ENCODE assay signal across 9 cellular contexts in the genomic region with DNA sequence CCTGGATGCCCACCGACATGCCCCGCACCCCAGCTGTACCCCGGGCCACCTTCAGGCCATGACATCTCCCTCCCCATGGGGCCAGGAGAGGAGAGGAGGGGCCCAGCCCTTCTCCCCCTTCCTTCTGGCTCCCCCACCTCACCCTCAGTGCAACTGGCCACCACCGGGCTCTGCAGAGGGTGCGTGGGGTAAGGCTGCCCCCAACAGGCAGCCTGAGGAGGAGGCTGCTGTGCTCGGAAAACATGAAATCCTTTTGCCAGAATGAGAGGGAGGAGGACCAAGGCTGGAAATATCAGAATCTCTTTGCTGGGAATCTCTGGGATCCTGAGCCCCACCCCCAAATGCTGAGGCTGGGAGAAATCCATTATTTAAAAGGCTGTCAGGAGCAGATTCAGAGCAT.
DNase-seq lines count a peak whose midpoint lies in the region; ATAC-seq, FAIRE-seq and TF ChIP-seq lines count a peak whose summit lies in the region.
"Had no signal": no experiment of that assay in that cellular context is flagged by ENCODE, and none has a peak within 500 bp of the region (broad histone marks: within the 10 kb centered on the region; RNA-seq: fewer than 3 reads in every experiment).

No MANE protein-coding gene starts in this region.

- FAIRE-seq in small intestine (lab: Jason Lieb, UNC), result no peak

- in situ Hi-C loops in ACHN (cut with HindIII; ENCODE audit: low pct_ligation_motif_present, low pct_unique_long_range_greater_than_20kb, low sequenced_read_pairs), result no loop called here
- in situ Hi-C loops in G401 (cut with HindIII; ENCODE audit: low sequenced_read_pairs), result no loop called here

- no peaks in the 10 kb centered on the region for H3K36me3 ChIP-seq in small intestine (ENCODE audit: control insufficient read depth in 2 of 2, insufficient read depth in 2 of 2, low read length in 2 of 2)
- H3K36me3 ChIP-seq: HAP-1 had no signal

- ATAC-seq in HG02973 (IDR thresholded peaks at IDR 0.05; ENCODE audit: unreplicated experiment) (no peak), GM18870 (IDR thresholded peaks at IDR 0.05; ENCODE audit: unreplicated experiment) (no peak)

- H3K27me3 ChIP-seq in small intestine (ENCODE audit: control insufficient read depth in 2 of 2, insufficient read depth in 2 of 2, low read length in 2 of 2), result peaks cover 0 to 5% of the 10 kb centered on the region in 2 donors

- WGBS in small intestine, 3 donors, result 20 to 25% (median 21%) methylated on average over 4 to 6 of the region's 6 CpGs

- no peak overlapping the region for H3K27ac ChIP-seq in small intestine (ENCODE audit: low read depth in 1 of 2, low read length in 1 of 2)

- H3K4me3 ChIP-seq in choroid plexus epithelial cell (ENCODE audit: low read depth, low read length) (no peak overlapping the region), small intestine (ENCODE audit: low read depth in 1 of 2, low read length in 2 of 2) (no peak overlapping the region)
- H3K4me3 ChIP-seq: HAP-1 had no signal

- no peaks in the 10 kb centered on the region for H3K9me3 ChIP-seq in small intestine (ENCODE audit: control insufficient read depth, low read depth)
- H3K9me3 ChIP-seq: HAP-1 had no signal

- H3K4me1 ChIP-seq in small intestine (ENCODE audit: control insufficient read depth in 2 of 2, insufficient read depth in 1 of 2, low read depth in 1 of 2, low read length in 1 of 2), result no peaks in the 10 kb centered on the region
- H3K4me1 ChIP-seq: HAP-1 had no signal

- TF ChIP-seq CTCF in choroid plexus epithelial cell (conservative IDR thresholded peaks at IDR 0.05; ENCODE audit: low read depth, low read length), result peak; percentile 48

- DNase-seq in ACHN (peak; percentile 47), G401 (ENCODE audit: low spot score) (peak; percentile 53), NCI-H2227 treated with DMSO at 0.1 percent for 48 hours (lab: John Stamatoyannopoulos, UW) (peak; percentile 15), choroid plexus epithelial cell (ENCODE audit: low read depth) (peak; percentile 12), small intestine (peak; percentile 1), GF-D8 (lab: John Stamatoyannopoulos, UW) (no peak)
